ENCODE assay signal across 29 cellular contexts in the genomic region with DNA sequence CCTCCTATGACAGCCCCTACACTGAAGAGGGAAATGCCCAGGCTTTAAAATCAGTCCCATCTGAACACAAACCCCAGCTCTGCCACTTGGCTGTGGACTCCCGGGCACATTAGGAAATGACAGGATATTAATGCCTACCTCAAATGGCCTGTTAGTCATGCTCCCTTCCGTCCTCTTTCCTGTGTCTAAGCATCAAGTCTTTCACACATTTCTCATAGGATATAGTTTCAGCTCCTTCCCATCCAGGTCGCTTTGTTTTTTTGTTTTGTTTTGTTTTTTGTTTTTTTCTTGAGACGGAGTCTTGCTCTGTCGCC. TPM values are rescaled to one million over a fixed set of nuclear protein-coding genes. Genes with fewer than 3 reads are reported as not detected.
DNase-seq lines count a peak whose midpoint lies in the region; TF ChIP-seq lines count a peak whose summit lies in the region.
"Had no signal": no experiment of that assay in that cellular context is flagged by ENCODE, and none has a peak within 500 bp of the region (broad histone marks: within the 10 kb centered on the region; RNA-seq: fewer than 3 reads in every experiment).

No MANE protein-coding gene starts in this region.

- H3K4ac ChIP-seq in neuronal stem cell (ENCODE audit: low read length) = no peak overlapping the region

- H3K4me1 Mint-ChIP-seq in endodermal cell = peaks cover 9% of the 10 kb centered on the region
- H3K4me1 Mint-ChIP-seq in activated naive CD8-positive, alpha-beta T cell treated with anti-CD3 and anti-CD28 coated beads for 36 hours = no peaks in the 10 kb centered on the region
- H3K4me1 Mint-ChIP-seq: naive B cell had no signal

- H3K27ac ChIP-seq in endodermal cell (ENCODE audit: low read depth, low read length) = no peak overlapping the region
- no peak overlapping the region for H3K27ac ChIP-seq in neuronal stem cell (replicated peaks; ENCODE audit: low read length)
- no peak overlapping the region for H3K27ac ChIP-seq in tibial nerve
- H3K27ac ChIP-seq: heart left ventricle, KMS-11, suprapubic skin, upper lobe of right lung had no signal

- peak overlapping the region; percentile 77 for H2AFZ ChIP-seq in neuronal stem cell (ENCODE audit: low read length)

- H3K27me3 ChIP-seq in endodermal cell (ENCODE audit: control insufficient read depth, insufficient read depth, low read length, poor library complexity, severe bottlenecking) = no peaks in the 10 kb centered on the region
- no peaks in the 10 kb centered on the region for H3K27me3 ChIP-seq in neuronal stem cell (ENCODE audit: control insufficient read depth in 3 of 3, insufficient read depth in 3 of 3, low read depth in 1 of 3, low read length in 3 of 3)
- no peaks in the 10 kb centered on the region for H3K27me3 ChIP-seq in tibial nerve
- H3K27me3 ChIP-seq: BE2C, heart left ventricle, suprapubic skin, upper lobe of right lung had no signal

- H3K4me1 ChIP-seq in endodermal cell (ENCODE audit: control insufficient read depth, insufficient read depth, low read length) (no peaks in the 10 kb centered on the region), neuronal stem cell (ENCODE audit: control insufficient read depth in 2 of 2, insufficient read depth in 1 of 2, low read depth in 1 of 2, low read length in 2 of 2) (peaks cover 0 to 4% of the 10 kb centered on the region in 2 donors), tibial nerve (no peaks in the 10 kb centered on the region)
- H3K4me1 ChIP-seq: BE2C, upper lobe of right lung had no signal

- no peak for TF ChIP-seq EP300 in tibial nerve (IDR thresholded peaks at IDR 0.05)

- no peak overlapping the region for H2BK12ac ChIP-seq in neuronal stem cell (ENCODE audit: low read length)

- TF ChIP-seq POLR2A in tibial nerve (IDR thresholded peaks at IDR 0.05) = no peak

- DNase-seq in AG08395 (ENCODE audit: low spot score) = peak; percentile 31
- peak; percentile 69 for DNase-seq in M059J (ENCODE audit: low read depth)
- DNase-seq in endodermal cell = no peak
- DNase-seq in neuronal stem cell (ENCODE audit: low spot score) = no peak
- no peak for DNase-seq in GF-D8 (lab: John Stamatoyannopoulos, UW)
- DNase-seq in SHP77 (lab: John Stamatoyannopoulos, UW) = no peak
- DNase-seq in activated naive CD8-positive, alpha-beta T cell treated with anti-CD3 and anti-CD28 coated beads for 36 hours = no peak
- DNase-seq in tibial nerve (ENCODE audit: low spot score in 2 of 2) = no peak
- DNase-seq: activated CD4-positive, alpha-beta memory T cell treated with anti-CD3 and anti-CD28 coated beads, Interleukin-2, amount 10 ng/mL, durations not matched to agents 7 days and 5 days; activated CD8-positive, alpha-beta memory T cell treated with anti-CD3 and anti-CD28 coated beads, Interleukin-2, amount 50 U/mL, for 48 hours; anterior cingulate cortex; BE2C; CD8-positive, alpha-beta T cell; effector CD8-positive, alpha-beta T cell; H9; heart left ventricle; left ventricle myocardium superior; midbrain; naive B cell; NCI-H1417; NCI-H748 treated with DMSO at 0.1 percent for 48 hours; SIG-M5; small intestine; stimulated activated naive CD4-positive, alpha-beta T cell; upper lobe of right lung had no signal

- no peak overlapping the region for H2BK15ac ChIP-seq in neuronal stem cell (ENCODE audit: low read length)

- no peak overlapping the region for H4K91ac ChIP-seq in neuronal stem cell (ENCODE audit: low read depth, low read length, poor library complexity)

- H3K4me2 ChIP-seq in neuronal stem cell (ENCODE audit: insufficient read depth, low read length, poor library complexity, severe bottlenecking) = no peak overlapping the region
- H3K4me2 ChIP-seq: KMS-11 had no signal

- 92 to 95% methylated on average over 3 to 5 of the region's 5 CpGs for WGBS in endodermal cell (ENCODE audit: insufficient coverage in 1 of 2, insufficient read length in 1 of 2), 2 experiments
- no CpG with 5 or more reads among the region's 5 CpGs for WGBS in neuronal stem cell (ENCODE audit: extremely low coverage in 2 of 2, insufficient read length in 2 of 2, insufficient replicate concordance in 1 of 2), 2 donors
- WGBS in tibial nerve, 2 donors = 80 to 84% methylated on average over 5 of the region's 5 CpGs

- H3K23ac ChIP-seq in neuronal stem cell (ENCODE audit: low read depth, low read length, poor library complexity) = no peak overlapping the region

- H3K9ac ChIP-seq in endodermal cell (ENCODE audit: extremely low read depth, low read length, poor library complexity, severe bottlenecking) (no peak overlapping the region), neuronal stem cell (ENCODE audit: low read depth, low read length, poor library complexity) (no peak overlapping the region)
- H3K9ac ChIP-seq: KMS-11 had no signal

- TF ChIP-seq CTCF in endodermal cell (conservative IDR thresholded peaks at IDR 0.05) = no peak
- TF ChIP-seq CTCF in tibial nerve (IDR thresholded peaks at IDR 0.05) = no peak

- H3K79me1 ChIP-seq in neuronal stem cell (ENCODE audit: low read depth, low read length) = no peaks in the 10 kb centered on the region

- no peak overlapping the region for H3K4me3 ChIP-seq in endodermal cell (ENCODE audit: low read length)
- no peak overlapping the region for H3K4me3 ChIP-seq in neuronal stem cell (ENCODE audit: low read length in 2 of 2)
- no peak overlapping the region for H3K4me3 ChIP-seq in tibial nerve
- H3K4me3 ChIP-seq: heart left ventricle, suprapubic skin, upper lobe of right lung had no signal

- H4K8ac ChIP-seq in neuronal stem cell (ENCODE audit: low read depth, low read length) = no peak overlapping the region

- H3K36me3 ChIP-seq in endodermal cell (ENCODE audit: control insufficient read depth, insufficient read depth, low read length) (no peaks in the 10 kb centered on the region), neuronal stem cell (replicated peaks in 1 of 2; ENCODE audit: control insufficient read depth in 2 of 2, insufficient read depth in 2 of 2, low read length in 2 of 2) (no peaks in the 10 kb centered on the region), tibial nerve (no peaks in the 10 kb centered on the region)
- H3K36me3 ChIP-seq: BE2C, heart left ventricle, upper lobe of right lung had no signal

- H3K27me3 Mint-ChIP-seq in endodermal cell (ENCODE audit: insufficient read depth) = peaks cover 8% of the 10 kb centered on the region
- H3K27me3 Mint-ChIP-seq in activated naive CD8-positive, alpha-beta T cell treated with anti-CD3 and anti-CD28 coated beads for 36 hours = no peaks in the 10 kb centered on the region
- H3K27me3 Mint-ChIP-seq: activated naive CD4-positive, alpha-beta T cell treated with anti-CD3 and anti-CD28 coated beads, Interleukin-2, amount 50 U/mL, for 24 hours had no signal

- H3K9me3 Mint-ChIP-seq in endodermal cell = no peaks in the 10 kb centered on the region
- no peaks in the 10 kb centered on the region for H3K9me3 Mint-ChIP-seq in activated naive CD8-positive, alpha-beta T cell treated with anti-CD3 and anti-CD28 coated beads for 36 hours
- H3K9me3 Mint-ChIP-seq: activated CD4-positive, alpha-beta memory T cell treated with anti-CD3 and anti-CD28 coated beads, Interleukin-2, amount 10 ng/mL, durations not matched to agents 7 days and 5 days; activated naive CD4-positive, alpha-beta T cell treated with anti-CD3 and anti-CD28 coated beads, Interleukin-2, amount 50 U/mL, for 24 hours; activated T-helper 2 cell treated with anti-CD3 and anti-CD28 coated beads, Interferon-gamma antibody, Interleukin-2, Interleukin-4, amounts not matched to agents 10 μg/mL and 5 μg/mL and 100 μg/mL, durations not matched to agents 14 hours and 24 hours and 36 hours; CD8-positive, alpha-beta T cell; H9; naive B cell had no signal

- peak overlapping the region; percentile 11 for H3K27ac Mint-ChIP-seq in endodermal cell
- no peak overlapping the region for H3K27ac Mint-ChIP-seq in activated naive CD8-positive, alpha-beta T cell treated with anti-CD3 and anti-CD28 coated beads for 36 hours
- H3K27ac Mint-ChIP-seq: activated CD4-positive, alpha-beta memory T cell treated with anti-CD3 and anti-CD28 coated beads, Interleukin-2, amount 10 ng/mL, durations not matched to agents 7 days and 5 days; activated naive CD4-positive, alpha-beta T cell treated with anti-CD3 and anti-CD28 coated beads, Interleukin-2, amount 50 U/mL, for 24 hours; activated T-helper 2 cell treated with anti-CD3 and anti-CD28 coated beads, Interferon-gamma antibody, Interleukin-2, Interleukin-4, amounts not matched to agents 10 μg/mL and 5 μg/mL and 100 μg/mL, durations not matched to agents 14 hours and 24 hours and 36 hours; CD8-positive, alpha-beta T cell; H9; naive B cell had no signal

- H2AK5ac ChIP-seq in neuronal stem cell (ENCODE audit: low read depth, low read length) = no peak overlapping the region

- no peak overlapping the region for H3K4me3 Mint-ChIP-seq in endodermal cell
- no peak overlapping the region for H3K4me3 Mint-ChIP-seq in activated naive CD8-positive, alpha-beta T cell treated with anti-CD3 and anti-CD28 coated beads for 36 hours
- H3K4me3 Mint-ChIP-seq: activated CD4-positive, alpha-beta memory T cell treated with anti-CD3 and anti-CD28 coated beads, Interleukin-2, amount 10 ng/mL, durations not matched to agents 7 days and 5 days; activated naive CD4-positive, alpha-beta T cell treated with anti-CD3 and anti-CD28 coated beads, Interleukin-2, amount 50 U/mL, for 24 hours; CD8-positive, alpha-beta T cell; H9; naive B cell had no signal

- no peaks in the 10 kb centered on the region for H3K36me3 Mint-ChIP-seq in endodermal cell (ENCODE audit: low read depth)
- H3K36me3 Mint-ChIP-seq in activated naive CD8-positive, alpha-beta T cell treated with anti-CD3 and anti-CD28 coated beads for 36 hours = no peaks in the 10 kb centered on the region
- H3K36me3 Mint-ChIP-seq: activated naive CD4-positive, alpha-beta T cell treated with anti-CD3 and anti-CD28 coated beads, Interleukin-2, amount 50 U/mL, for 24 hours; CD8-positive, alpha-beta T cell; naive B cell had no signal

- no peak overlapping the region for H2BK5ac ChIP-seq in neuronal stem cell (ENCODE audit: low read length)

- H3K14ac ChIP-seq in neuronal stem cell (ENCODE audit: low read length) = no peak overlapping the region

- no peaks in the 10 kb centered on the region for H3K9me3 ChIP-seq in endodermal cell (ENCODE audit: control insufficient read depth, low read length)
- H3K9me3 ChIP-seq in neuronal stem cell (replicated peaks in 1 of 2; ENCODE audit: control insufficient read depth in 2 of 2, insufficient read depth in 1 of 2, low read depth in 1 of 2, low read length in 2 of 2) = no peaks in the 10 kb centered on the region
- H3K9me3 ChIP-seq in tibial nerve = no peaks in the 10 kb centered on the region
- H3K9me3 ChIP-seq: BE2C, heart left ventricle, suprapubic skin, upper lobe of right lung had no signal

- no peak overlapping the region for H3K18ac ChIP-seq in neuronal stem cell (ENCODE audit: low read length)

- no peak overlapping the region for H2BK120ac ChIP-seq in neuronal stem cell (ENCODE audit: low read depth, low read length)

RNA-seq across cellular contexts. Expression of a gene that starts 16.1 kb away (rescaled TPM):
- not detected in 2 replicates for total RNA-seq in M059J (2014; rRNA removed; shearing (Covaris generic))
- total RNA-seq in endodermal cell = 1 to 10 TPM; 1.6 to 2.0 TPM
- polyA plus RNA-seq in endodermal cell (2013, experiment 1 of 2) = not detected
- 0.46 TPM for polyA plus RNA-seq in endodermal cell (2013, experiment 2 of 2)
- polyA plus RNA-seq in neuronal stem cell (2013, experiment 1 of 2) = 0.07 TPM
- 0.06 TPM for polyA plus RNA-seq in neuronal stem cell (2013, experiment 2 of 2)
- total RNA-seq in activated naive CD8-positive, alpha-beta T cell treated with anti-CD3 and anti-CD28 coated beads for 36 hours = 1 to 10 TPM; 4.1 to 4.2 TPM
- total RNA-seq in tibial nerve = 1 to 10 TPM in 1 of 4 donors, under 1 TPM in 1, not detected in 2; 0.39 to 1.2 TPM
- total RNA-seq: CD8-positive, alpha-beta T cell; H9; left ventricle myocardium superior had no signal

RNA-seq across cellular contexts. Expression of a gene that starts 35.7 kb away (rescaled TPM):
- 304 and 324 TPM in 2 replicates for total RNA-seq in M059J (2014; rRNA removed; shearing (Covaris generic))
- 100 to 1,000 TPM; 114 to 136 TPM for total RNA-seq in endodermal cell
- polyA plus RNA-seq in endodermal cell (2013, experiment 1 of 2) = 88.9 TPM
- polyA plus RNA-seq in endodermal cell (2013, experiment 2 of 2) = 85.0 TPM
- polyA plus RNA-seq in neuronal stem cell (2013, experiment 1 of 2) = 36.7 TPM
- 33.0 TPM for polyA plus RNA-seq in neuronal stem cell (2013, experiment 2 of 2)
- total RNA-seq in activated naive CD8-positive, alpha-beta T cell treated with anti-CD3 and anti-CD28 coated beads for 36 hours = 100 to 1,000 TPM; 299 to 302 TPM
- 10 to 100 TPM; 34.8 to 71.9 (median 61.3) TPM for total RNA-seq in tibial nerve

RNA-seq across cellular contexts. Expression of a gene that starts 36.2 kb away (rescaled TPM):
- 194 and 202 TPM in 2 replicates for total RNA-seq in M059J (2014; rRNA removed; shearing (Covaris generic))
- total RNA-seq in endodermal cell (100 to 1,000 TPM in 1 of 2 donors, 10 to 100 TPM in 1; 82.2 to 108 TPM), tibial nerve (10 to 100 TPM; 49.6 to 91.5 (median 57.6) TPM)
- polyA plus RNA-seq in endodermal cell (2013, experiment 1 of 2) = 78.9 TPM
- 75.6 TPM for polyA plus RNA-seq in endodermal cell (2013, experiment 2 of 2)
- 42.4 TPM for polyA plus RNA-seq in neuronal stem cell (2013, experiment 1 of 2)
- polyA plus RNA-seq in neuronal stem cell (2013, experiment 2 of 2) = 42.0 TPM
- 10 to 100 TPM; 26.8 to 28.3 TPM for total RNA-seq in activated naive CD8-positive, alpha-beta T cell treated with anti-CD3 and anti-CD28 coated beads for 36 hours

Comparison
In these comparisons a context has a peak if more than half of its experiments do, and no peak if none do; other contexts are left out.
1. DNase-seq: peak in AG08395 (single experiment) and M059J (single experiment); none in endodermal cell (single experiment), neuronal stem cell (single experiment), GF-D8 (single experiment), SHP77 (0 of 2), activated naive CD8-positive, alpha-beta T cell treated with anti-CD3 and anti-CD28 coated beads for 36 hours (single experiment) and tibial nerve (0 of 2).